Comparison of ENCODE assay signal across 8 cellular contexts in genomic region chr2:64142817-64143153, GRCh38. TPM values are rescaled to one million over a fixed set of nuclear protein-coding genes. Genes with fewer than 3 reads are reported as not detected.
DNase-seq lines count a peak whose midpoint lies in the region; ATAC-seq and TF ChIP-seq lines count a peak whose summit lies in the region.

No MANE protein-coding gene starts in this region.

- H3K36me3 ChIP-seq in SK-N-SH (replicated peaks in 1 of 2; ENCODE audit: control insufficient read depth in 1 of 2, insufficient read depth in 2 of 2, low read length in 1 of 2), result no peaks in the 10 kb centered on the region

- H3K9me3 Mint-ChIP-seq in activated CD4-positive, alpha-beta memory T cell treated with anti-CD3 and anti-CD28 coated beads, Interleukin-2, amount 10 ng/mL, durations not matched to agents 7 days and 5 days, result no peaks in the 10 kb centered on the region
- H3K9me3 Mint-ChIP-seq in immature natural killer cell, result no peaks in the 10 kb centered on the region

- no peaks in the 10 kb centered on the region for H3K27me3 Mint-ChIP-seq in activated CD4-positive, alpha-beta memory T cell treated with anti-CD3 and anti-CD28 coated beads, Interleukin-2, amount 10 ng/mL, durations not matched to agents 7 days and 5 days
- peaks cover 0 to 9% (median 2%) of the 10 kb centered on the region in 3 donors for H3K27me3 Mint-ChIP-seq in immature natural killer cell (ENCODE audit: low read depth in 3 of 3)

- H3K27ac ChIP-seq in SK-N-SH (ENCODE audit: low read depth in 2 of 2, low read length in 1 of 2) (peak overlapping the region; percentile 76 to 91), substantia nigra (ENCODE audit: low read depth, low read length, poor library complexity, severe bottlenecking) (peak overlapping the region; percentile 96)

- peak overlapping the region; percentile 91 for H3K4me3 Mint-ChIP-seq in activated CD4-positive, alpha-beta memory T cell treated with anti-CD3 and anti-CD28 coated beads, Interleukin-2, amount 10 ng/mL, durations not matched to agents 7 days and 5 days
- peak overlapping the region; percentile 93 to 99 (median 96) for H3K4me3 Mint-ChIP-seq in immature natural killer cell

- peaks cover 62% of the 10 kb centered on the region for H3K79me2 ChIP-seq in SK-N-SH (ENCODE audit: insufficient read depth)

- H3K4me1 Mint-ChIP-seq in activated CD4-positive, alpha-beta memory T cell treated with anti-CD3 and anti-CD28 coated beads, Interleukin-2, amount 10 ng/mL, durations not matched to agents 7 days and 5 days, result peaks cover 37% of the 10 kb centered on the region
- H3K4me1 Mint-ChIP-seq in immature natural killer cell, result peaks cover 19 to 29% of the 10 kb centered on the region in 2 donors

- H3K4me1 ChIP-seq in SK-N-SH (ENCODE audit: control insufficient read depth in 1 of 2, insufficient read depth in 2 of 2, low read depth in 1 of 2, low read length in 1 of 2), result peaks cover 14 to 17% of the 10 kb centered on the region in 2 experiments; a peak in 3 of 4 replicates

- no peak for TF ChIP-seq CTCF in SK-N-SH (IDR thresholded peaks at IDR 0.05)

- no peak for TF ChIP-seq EP300 in SK-N-SH (IDR thresholded peaks at IDR 0.05; ENCODE audit: borderline replicate concordance in 1 of 2, low read depth in 1 of 2, low read length in 1 of 2)

- no peaks in the 10 kb centered on the region for H3K27me3 ChIP-seq in SK-N-SH (ENCODE audit: insufficient read depth)

- no peaks in the 10 kb centered on the region for H3K9me2 ChIP-seq in SK-N-SH

- 0 out of 2 replicates have a peak, but pooled peaks cover 5% of the 10 kb centered on the region for H4K20me1 ChIP-seq in SK-N-SH (ENCODE audit: insufficient read depth)

- peak overlapping the region; percentile 86 for H2AFZ ChIP-seq in SK-N-SH (ENCODE audit: low read depth)

- peak overlapping the region; percentile 82 to 95 for H3K4me3 ChIP-seq in SK-N-SH (ENCODE audit: low read depth in 2 of 2, low read length in 1 of 2)

- no peak for TF ChIP-seq RAD21 in SK-N-SH (IDR thresholded peaks at IDR 0.05; ENCODE audit: low read length)

- CTCF ChIA-PET in SK-N-SH (lab: Yijun Ruan, JAX), result interaction anchor here (0.9 to 3.2 kb wide), 4 partner anchors 9 to 129 kb away, joined by 3 to 13 read pairs (median 6); no protein-coding TSS in a partner anchor
- CTCF ChIA-PET in activated CD4-positive, alpha-beta memory T cell treated with anti-CD3 and anti-CD28 coated beads, Interleukin-2, amount 10 ng/mL, durations not matched to agents 7 days and 5 days (lab: Charles Lee), result interaction anchor here (1.1 to 2.5 kb wide), 4 partner anchors 92 to 188 kb away, joined by 3 to 11 read pairs (median 4); no protein-coding TSS in a partner anchor

- peak overlapping the region; percentile 70 for H3K4me2 ChIP-seq in SK-N-SH

- POLR2A ChIA-PET in SK-N-SH (lab: Yijun Ruan, JAX), result no interaction called here
- POLR2A ChIA-PET in activated CD4-positive, alpha-beta memory T cell treated with anti-CD3 and anti-CD28 coated beads, Interleukin-2, amount 10 ng/mL, durations not matched to agents 7 days and 5 days (lab: Charles Lee), result interaction anchor here (0.7 to 4.9 kb wide), 24 partner anchors 10 to 846 kb away, joined by 3 to 51 read pairs (median 6); partner anchors contain the start of genes AFTPH, UGP2 and WDPCP

- no peaks in the 10 kb centered on the region for H3F3A ChIP-seq in SK-N-SH (replicated peaks; ENCODE audit: insufficient read depth)

- WGBS in SK-N-SH (ENCODE audit: low lambda C conversion rate), result 8% methylated on average over 3 of the region's 3 CpGs

- DNase-seq in SK-N-SH (no peak), immature natural killer cell (peak in 1 of 3 donors; percentile 2), substantia nigra (lab: John Stamatoyannopoulos, UW) (no peak), NOMO-1 (lab: John Stamatoyannopoulos, UW; ENCODE audit: unreplicated experiment in 2 of 2) (no peak), SHP77 treated with DMSO at 0.1 percent for 48 hours (lab: John Stamatoyannopoulos, UW) (no peak), SKM-1 (lab: John Stamatoyannopoulos, UW; ENCODE audit: unreplicated experiment) (no peak)
- no peak for DNase-seq in activated CD4-positive, alpha-beta memory T cell treated with anti-CD3 and anti-CD28 coated beads, Interleukin-2, amount 10 ng/mL, durations not matched to agents 7 days and 5 days

- H3K36me3 Mint-ChIP-seq in activated CD4-positive, alpha-beta memory T cell treated with anti-CD3 and anti-CD28 coated beads, Interleukin-2, amount 10 ng/mL, durations not matched to agents 7 days and 5 days (ENCODE audit: low read depth), result peaks cover 38% of the 10 kb centered on the region
- no peaks in the 10 kb centered on the region for H3K36me3 Mint-ChIP-seq in immature natural killer cell

- peak overlapping the region; percentile 85 for H3K9ac ChIP-seq in SK-N-SH

- H3K27ac Mint-ChIP-seq in activated CD4-positive, alpha-beta memory T cell treated with anti-CD3 and anti-CD28 coated beads, Interleukin-2, amount 10 ng/mL, durations not matched to agents 7 days and 5 days, result peak overlapping the region; percentile 88
- H3K27ac Mint-ChIP-seq in immature natural killer cell, result peak overlapping the region; percentile 86 to 93 (median 90)

- ATAC-seq in SK-N-SH treated with all-trans-retinoic acid at 6 μM for 48 hours, result no peak

- no peaks in the 10 kb centered on the region for H3K9me3 ChIP-seq in SK-N-SH

TF ChIP-seq in SK-N-SH, 30 proteins besides CTCF, POLR2A, EP300 and RAD21 (continues in another document):
- TF ChIP-seq NRF1 (IDR thresholded peaks at IDR 0.05; ENCODE audit: low read depth, low read length) (no peak), RCOR1 (IDR thresholded peaks at IDR 0.05; ENCODE audit: low read length) (no peak), GABPA (IDR thresholded peaks at IDR 0.05; ENCODE audit: low read depth) (no peak), RXRA (IDR thresholded peaks at IDR 0.05; ENCODE audit: borderline replicate concordance, low read depth) (no peak), FOXJ3 (CRISPR knock-in tag; IDR thresholded peaks at IDR 0.05) (no peak), JUND (IDR thresholded peaks at IDR 0.05) (no peak), MAX (IDR thresholded peaks at IDR 0.05; ENCODE audit: low read depth) (no peak)
- TF ChIP-seq, protein P1, sequence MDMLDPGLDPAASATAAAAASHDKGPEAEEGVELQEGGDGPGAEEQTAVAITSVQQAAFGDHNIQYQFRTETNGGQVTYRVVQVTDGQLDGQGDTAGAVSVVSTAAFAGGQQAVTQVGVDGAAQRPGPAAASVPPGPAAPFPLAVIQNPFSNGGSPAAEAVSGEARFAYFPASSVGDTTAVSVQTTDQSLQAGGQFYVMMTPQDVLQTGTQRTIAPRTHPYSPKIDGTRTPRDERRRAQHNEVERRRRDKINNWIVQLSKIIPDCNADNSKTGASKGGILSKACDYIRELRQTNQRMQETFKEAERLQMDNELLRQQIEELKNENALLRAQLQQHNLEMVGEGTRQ (IDR thresholded peaks at IDR 0.05; ENCODE audit: borderline replicate concordance, low read depth, low read length), result no peak

TF ChIP-seq in SK-N-SH treated with all-trans-retinoic acid at 6 μM for 48 hours, 23 proteins besides CTCF, POLR2A, EP300 and RAD21:
- TF ChIP-seq, protein P2, sequence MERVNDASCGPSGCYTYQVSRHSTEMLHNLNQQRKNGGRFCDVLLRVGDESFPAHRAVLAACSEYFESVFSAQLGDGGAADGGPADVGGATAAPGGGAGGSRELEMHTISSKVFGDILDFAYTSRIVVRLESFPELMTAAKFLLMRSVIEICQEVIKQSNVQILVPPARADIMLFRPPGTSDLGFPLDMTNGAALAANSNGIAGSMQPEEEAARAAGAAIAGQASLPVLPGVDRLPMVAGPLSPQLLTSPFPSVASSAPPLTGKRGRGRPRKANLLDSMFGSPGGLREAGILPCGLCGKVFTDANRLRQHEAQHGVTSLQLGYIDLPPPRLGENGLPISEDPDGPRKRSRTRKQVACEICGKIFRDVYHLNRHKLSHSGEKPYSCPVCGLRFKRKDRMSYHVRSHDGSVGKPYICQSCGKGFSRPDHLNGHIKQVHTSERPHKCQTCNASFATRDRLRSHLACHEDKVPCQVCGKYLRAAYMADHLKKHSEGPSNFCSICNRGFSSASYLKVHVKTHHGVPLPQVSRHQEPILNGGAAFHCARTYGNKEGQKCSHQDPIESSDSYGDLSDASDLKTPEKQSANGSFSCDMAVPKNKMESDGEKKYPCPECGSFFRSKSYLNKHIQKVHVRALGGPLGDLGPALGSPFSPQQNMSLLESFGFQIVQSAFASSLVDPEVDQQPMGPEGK (CRISPR knock-in tag; IDR thresholded peaks at IDR 0.05; ENCODE audit: borderline replicate concordance), result no peak
- TF ChIP-seq PPARA (CRISPR knock-in tag; IDR thresholded peaks at IDR 0.05; ENCODE audit: borderline replicate concordance), result no peak
- no peak for TF ChIP-seq ZNF565 (CRISPR knock-in tag; conservative IDR thresholded peaks at IDR 0.05; ENCODE audit: low read depth)
- TF ChIP-seq, protein P3, sequence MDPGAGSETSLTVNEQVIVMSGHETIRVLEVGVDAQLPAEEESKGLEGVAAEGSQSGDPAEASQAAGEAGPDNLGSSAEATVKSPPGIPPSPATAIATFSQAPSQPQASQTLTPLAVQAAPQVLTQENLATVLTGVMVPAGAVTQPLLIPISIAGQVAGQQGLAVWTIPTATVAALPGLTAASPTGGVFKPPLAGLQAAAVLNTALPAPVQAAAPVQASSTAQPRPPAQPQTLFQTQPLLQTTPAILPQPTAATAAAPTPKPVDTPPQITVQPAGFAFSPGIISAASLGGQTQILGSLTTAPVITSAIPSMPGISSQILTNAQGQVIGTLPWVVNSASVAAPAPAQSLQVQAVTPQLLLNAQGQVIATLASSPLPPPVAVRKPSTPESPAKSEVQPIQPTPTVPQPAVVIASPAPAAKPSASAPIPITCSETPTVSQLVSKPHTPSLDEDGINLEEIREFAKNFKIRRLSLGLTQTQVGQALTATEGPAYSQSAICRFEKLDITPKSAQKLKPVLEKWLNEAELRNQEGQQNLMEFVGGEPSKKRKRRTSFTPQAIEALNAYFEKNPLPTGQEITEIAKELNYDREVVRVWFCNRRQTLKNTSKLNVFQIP (CRISPR knock-in tag; IDR thresholded peaks at IDR 0.05; ENCODE audit: borderline replicate concordance, low read depth), result no peak
- TF ChIP-seq CSDC2 (CRISPR knock-in tag; IDR thresholded peaks at IDR 0.05), result no peak

RNA-seq across cellular contexts. Expression of gene PELI1, which starts 1.4 kb away (rescaled TPM):
- polyA plus RNA-seq in SK-N-SH (2012; rRNA removed), result 4.2 and 5.6 TPM in 2 replicates
- polyA plus RNA-seq in SK-N-SH (2012; cell fraction: cytosol; rRNA removed), result 4.9 and 5.5 TPM in 2 replicates
- 5.8 and 11.7 TPM in 2 replicates for polyA plus RNA-seq in SK-N-SH (2012; cell fraction: nucleus; rRNA removed)
- 10 to 100 TPM; 44.9 to 45.0 TPM for total RNA-seq in activated CD4-positive, alpha-beta memory T cell treated with anti-CD3 and anti-CD28 coated beads, Interleukin-2, amount 10 ng/mL, durations not matched to agents 7 days and 5 days
- polyA plus RNA-seq in immature natural killer cell, result 1 to 10 TPM; 2.7 to 4.8 (median 4.1) TPM
